In genomic region chr15:50879016-50879415, GRCh38 we compare ENCODE assay signal across 9 cellular contexts. TPM values are rescaled to one million over a fixed set of nuclear protein-coding genes. Genes with fewer than 3 reads are reported as not detected.
DNase-seq lines count a peak whose midpoint lies in the region; ATAC-seq lines count a peak whose summit lies in the region.
"Had no signal": no experiment of that assay in that cellular context is flagged by ENCODE, and none has a peak within 500 bp of the region (broad histone marks: within the 10 kb centered on the region; RNA-seq: fewer than 3 reads in every experiment).

No MANE protein-coding gene starts in this region.

- H3K27me3 ChIP-seq in MG63, result no peaks in the 10 kb centered on the region
- H3K27me3 ChIP-seq: dorsolateral prefrontal cortex had no signal

- DNase-seq in stimulated activated CD4-positive, alpha-beta T cell treated with anti-CD3 and anti-CD28 coated beads, Interleukin-1b, Interleukin-23, amount 100 ng/mL, for 48 hours, result peak; percentile 31
- no peak for DNase-seq in stimulated activated CD4-positive, alpha-beta T cell treated with anti-CD3 and anti-CD28 coated beads, Interleukin-2, amount 100 ng/mL, for 48 hours
- DNase-seq in OCI-M1 (lab: John Stamatoyannopoulos, UW) (peak; percentile 60), SIG-M5 (lab: John Stamatoyannopoulos, UW) (no peak), iPS-NIHi7 (ENCODE audit: extremely low spot score) (no peak), MG63 (no peak), NCI-H2171 (lab: John Stamatoyannopoulos, UW) (no peak)
- DNase-seq: dorsolateral prefrontal cortex had no signal

- no peaks in the 10 kb centered on the region for H3K9me3 ChIP-seq in MG63

- no peak overlapping the region for H3K4me3 ChIP-seq in MG63
- H3K4me3 ChIP-seq: dorsolateral prefrontal cortex had no signal

- no peaks in the 10 kb centered on the region for H3K36me3 ChIP-seq in MG63

- peak; percentile 59 for ATAC-seq in HG02885 (IDR thresholded peaks at IDR 0.05; ENCODE audit: poor library complexity, unreplicated experiment)

RNA-seq across cellular contexts. Expression of gene AP4E1, which starts 29.5 kb away (rescaled TPM):
- total RNA-seq in MG63 (2014; rRNA removed; shearing (Covaris generic); ENCODE audit: low replicate concordance), result 10.8 and 15.1 TPM in 2 replicates

Comparison
In these comparisons a context has a peak if more than half of its experiments do, and no peak if none do; other contexts are left out.
1. DNase-seq: peak in stimulated activated CD4-positive, alpha-beta T cell treated with anti-CD3 and anti-CD28 coated beads, Interleukin-1b, Interleukin-23, amount 100 ng/mL, for 48 hours (single experiment) and OCI-M1 (single experiment); none in stimulated activated CD4-positive, alpha-beta T cell treated with anti-CD3 and anti-CD28 coated beads, Interleukin-2, amount 100 ng/mL, for 48 hours (0 of 2), SIG-M5 (single experiment), iPS-NIHi7 (single experiment), MG63 (single experiment) and NCI-H2171 (single experiment).